Comparison of ENCODE assay signal across 1 cellular context in the genomic region with DNA sequence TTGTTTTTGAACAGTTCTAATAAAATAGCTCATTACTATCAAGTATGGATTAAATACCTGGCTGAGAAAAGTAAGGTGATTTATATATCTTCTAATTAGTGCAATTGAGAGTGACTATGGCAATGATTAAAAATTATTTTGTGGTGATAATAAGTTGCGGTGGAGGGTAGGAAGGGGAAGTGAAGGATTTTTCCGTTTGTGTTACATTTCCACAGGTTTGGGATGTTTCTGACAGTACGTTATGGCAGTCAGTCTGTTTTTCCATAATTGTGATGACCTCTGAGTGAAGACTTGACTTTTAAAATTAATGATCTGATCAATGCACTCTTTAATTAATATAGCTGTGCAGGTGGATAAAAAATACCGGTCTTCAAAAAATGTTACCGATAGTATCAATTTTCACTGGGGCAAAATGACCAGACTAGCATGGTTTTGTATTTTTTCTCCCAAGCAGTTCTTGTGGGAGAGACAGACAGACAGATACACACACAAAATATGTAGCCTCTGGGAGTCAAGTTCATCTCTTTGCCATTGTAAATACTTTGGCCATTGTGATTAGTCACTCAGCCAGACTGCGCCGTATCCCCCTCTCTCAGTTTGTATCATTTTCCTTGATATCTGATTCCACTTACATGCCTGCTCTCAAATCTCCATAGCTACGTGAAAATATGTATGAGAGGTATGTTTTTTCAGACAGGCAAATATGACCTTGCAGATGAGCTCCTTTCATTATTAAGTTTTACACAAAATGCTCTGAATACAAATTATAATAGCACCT.
TF ChIP-seq lines count a peak whose summit lies in the region.

No MANE protein-coding gene starts in this region.

TF ChIP-seq in HCT116, 20 proteins besides CTCF, POLR2A, EP300 and RAD21:
- TF ChIP-seq, protein P1, sequence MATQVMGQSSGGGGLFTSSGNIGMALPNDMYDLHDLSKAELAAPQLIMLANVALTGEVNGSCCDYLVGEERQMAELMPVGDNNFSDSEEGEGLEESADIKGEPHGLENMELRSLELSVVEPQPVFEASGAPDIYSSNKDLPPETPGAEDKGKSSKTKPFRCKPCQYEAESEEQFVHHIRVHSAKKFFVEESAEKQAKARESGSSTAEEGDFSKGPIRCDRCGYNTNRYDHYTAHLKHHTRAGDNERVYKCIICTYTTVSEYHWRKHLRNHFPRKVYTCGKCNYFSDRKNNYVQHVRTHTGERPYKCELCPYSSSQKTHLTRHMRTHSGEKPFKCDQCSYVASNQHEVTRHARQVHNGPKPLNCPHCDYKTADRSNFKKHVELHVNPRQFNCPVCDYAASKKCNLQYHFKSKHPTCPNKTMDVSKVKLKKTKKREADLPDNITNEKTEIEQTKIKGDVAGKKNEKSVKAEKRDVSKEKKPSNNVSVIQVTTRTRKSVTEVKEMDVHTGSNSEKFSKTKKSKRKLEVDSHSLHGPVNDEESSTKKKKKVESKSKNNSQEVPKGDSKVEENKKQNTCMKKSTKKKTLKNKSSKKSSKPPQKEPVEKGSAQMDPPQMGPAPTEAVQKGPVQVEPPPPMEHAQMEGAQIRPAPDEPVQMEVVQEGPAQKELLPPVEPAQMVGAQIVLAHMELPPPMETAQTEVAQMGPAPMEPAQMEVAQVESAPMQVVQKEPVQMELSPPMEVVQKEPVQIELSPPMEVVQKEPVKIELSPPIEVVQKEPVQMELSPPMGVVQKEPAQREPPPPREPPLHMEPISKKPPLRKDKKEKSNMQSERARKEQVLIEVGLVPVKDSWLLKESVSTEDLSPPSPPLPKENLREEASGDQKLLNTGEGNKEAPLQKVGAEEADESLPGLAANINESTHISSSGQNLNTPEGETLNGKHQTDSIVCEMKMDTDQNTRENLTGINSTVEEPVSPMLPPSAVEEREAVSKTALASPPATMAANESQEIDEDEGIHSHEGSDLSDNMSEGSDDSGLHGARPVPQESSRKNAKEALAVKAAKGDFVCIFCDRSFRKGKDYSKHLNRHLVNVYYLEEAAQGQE (IDR thresholded peaks at IDR 0.05; ENCODE audit: low read depth) = no peak
